In genomic region chr10:86798030-86798429, GRCh38 we compare ENCODE assay signal across 24 cellular contexts. TPM values are rescaled to one million over a fixed set of nuclear protein-coding genes. Genes with fewer than 3 reads are reported as not detected.
DNase-seq lines count a peak whose midpoint lies in the region; ATAC-seq, FAIRE-seq and TF ChIP-seq lines count a peak whose summit lies in the region.
"Had no signal": no experiment of that assay in that cellular context is flagged by ENCODE, and none has a peak within 500 bp of the region (broad histone marks: within the 10 kb centered on the region; RNA-seq: fewer than 3 reads in every experiment).

No MANE protein-coding gene starts in this region.

- no peak overlapping the region for H3K27ac Mint-ChIP-seq in natural killer cell treated with Interleukin-12 subunit alpha and Interleukin-12 subunit beta and Interleukin-15 and Interleukin-18, amount 100 ng/mL, for 72 hours
- H3K27ac Mint-ChIP-seq: activated CD8-positive, alpha-beta T cell treated with anti-CD3 and anti-CD28 coated beads for 36 hours; activated naive CD4-positive, alpha-beta T cell treated with anti-CD3 and anti-CD28 coated beads, Interleukin-2, amount 50 U/mL, for 72 hours; IgD-negative memory B cell; T-helper 17 cell had no signal

- no peak for ATAC-seq in natural killer cell treated with Interleukin-12 subunit alpha and Interleukin-12 subunit beta and Interleukin-15 and Interleukin-18, amount 100 ng/mL, for 72 hours
- ATAC-seq in HG03378 (IDR thresholded peaks at IDR 0.05; ENCODE audit: unreplicated experiment) = no peak
- ATAC-seq: activated CD8-positive, alpha-beta T cell treated with anti-CD3 and anti-CD28 coated beads for 36 hours; esophagus mucosa; T-helper 17 cell had no signal

- H3K27ac ChIP-seq in kidney (ENCODE audit: low read depth in 2 of 2, low read length in 2 of 2) (no peak overlapping the region), RWPE1 (no peak overlapping the region)
- H3K27ac ChIP-seq: SJSA1 had no signal

- no peak overlapping the region for H3K9ac ChIP-seq in kidney (ENCODE audit: low read length in 2 of 2)

- no peak for FAIRE-seq in bronchial epithelial cell (lab: Jason Lieb, UNC)
- peak; percentile 50 for FAIRE-seq in kidney (lab: Jason Lieb, UNC)

- no peaks in the 10 kb centered on the region for H3K36me3 ChIP-seq in bronchial epithelial cell (ENCODE audit: control insufficient read depth, insufficient read depth, low read length)
- H3K36me3 ChIP-seq in kidney (ENCODE audit: control insufficient read depth in 1 of 2, insufficient read depth in 2 of 2, low read length in 2 of 2) = no peaks in the 10 kb centered on the region
- H3K36me3 ChIP-seq: BE2C, SJSA1 had no signal

- in situ Hi-C loops in GM13977 (cut with MboI; ENCODE audit: low pct_unique_long_range_greater_than_20kb, low sequenced_read_pairs, unreplicated experiment) = no loop called here

- no peaks in the 10 kb centered on the region for H3K9me3 ChIP-seq in kidney (ENCODE audit: control insufficient read depth in 1 of 2, low read length in 2 of 2)
- H3K9me3 ChIP-seq: BE2C, SJSA1 had no signal

- no peak overlapping the region for H3K4me3 Mint-ChIP-seq in natural killer cell treated with Interleukin-12 subunit alpha and Interleukin-12 subunit beta and Interleukin-15 and Interleukin-18, amount 100 ng/mL, for 72 hours
- H3K4me3 Mint-ChIP-seq: activated CD8-positive, alpha-beta T cell treated with anti-CD3 and anti-CD28 coated beads for 36 hours; endodermal cell; IgD-negative memory B cell had no signal

- CTCF ChIA-PET in RWPE1 (lab: Yijun Ruan, JAX) = no interaction called here

- peak; percentile 22 for DNase-seq in A172 (ENCODE audit: low spot score)
- peak; percentile 37 for DNase-seq in HCEC 1CT
- peak; percentile 17 for DNase-seq in bronchial epithelial cell (ENCODE audit: low read depth)
- no peak for DNase-seq in kidney
- no peak for DNase-seq in natural killer cell treated with Interleukin-12 subunit alpha and Interleukin-12 subunit beta and Interleukin-15 and Interleukin-18, amount 100 ng/mL, for 72 hours (ENCODE audit: low spot score)
- no peak for DNase-seq in RWPE1 (ENCODE audit: low spot score)
- DNase-seq in GM13977 (ENCODE audit: low spot score) = no peak
- DNase-seq: 8988T; BE2C; cortex of kidney; endodermal cell; left ventricle myocardium superior; NCI-H1092 treated with DMSO at 0.1 percent for 48 hours; NCI-H187; NCI-H2171; NCI-H526; stimulated activated naive CD8-positive, alpha-beta T cell treated with anti-CD3 and anti-CD28 coated beads, Interleukin-15, amount 100 ng/mL, for 72 hours; T-helper 17 cell had no signal

- no peak overlapping the region for H3K4me3 ChIP-seq in bronchial epithelial cell (ENCODE audit: low read depth, low read length)
- no peak overlapping the region for H3K4me3 ChIP-seq in kidney (ENCODE audit: low read length in 2 of 2)
- H3K4me3 ChIP-seq: SJSA1 had no signal

- no peaks in the 10 kb centered on the region for H3K36me3 Mint-ChIP-seq in natural killer cell treated with Interleukin-12 subunit alpha and Interleukin-12 subunit beta and Interleukin-15 and Interleukin-18, amount 100 ng/mL, for 72 hours
- H3K36me3 Mint-ChIP-seq: activated naive CD4-positive, alpha-beta T cell treated with anti-CD3 and anti-CD28 coated beads, Interleukin-2, amount 50 U/mL, for 72 hours had no signal

- no peaks in the 10 kb centered on the region for H3K27me3 ChIP-seq in bronchial epithelial cell (ENCODE audit: control insufficient read depth, insufficient read depth, low read length)
- H3K27me3 ChIP-seq: BE2C, SJSA1 had no signal

- intact Hi-C loops in kidney (cut with DNase I) = no loop called here

- H3K27me3 Mint-ChIP-seq in natural killer cell treated with Interleukin-12 subunit alpha and Interleukin-12 subunit beta and Interleukin-15 and Interleukin-18, amount 100 ng/mL, for 72 hours = no peaks in the 10 kb centered on the region
- H3K27me3 Mint-ChIP-seq: activated CD8-positive, alpha-beta T cell treated with anti-CD3 and anti-CD28 coated beads for 36 hours; IgD-negative memory B cell; stimulated activated naive CD8-positive, alpha-beta T cell treated with anti-CD3 and anti-CD28 coated beads, Interleukin-15, amount 100 ng/mL, for 72 hours; T-helper 17 cell had no signal

- no peaks in the 10 kb centered on the region for H3K9me3 Mint-ChIP-seq in natural killer cell treated with Interleukin-12 subunit alpha and Interleukin-12 subunit beta and Interleukin-15 and Interleukin-18, amount 100 ng/mL, for 72 hours
- H3K9me3 Mint-ChIP-seq: activated CD8-positive, alpha-beta T cell treated with anti-CD3 and anti-CD28 coated beads for 36 hours; activated naive CD4-positive, alpha-beta T cell treated with anti-CD3 and anti-CD28 coated beads, Interleukin-2, amount 50 U/mL, for 72 hours; endodermal cell; IgD-negative memory B cell; stimulated activated naive CD8-positive, alpha-beta T cell treated with anti-CD3 and anti-CD28 coated beads, Interleukin-15, amount 100 ng/mL, for 72 hours had no signal

- TF ChIP-seq CTCF in bronchial epithelial cell (IDR thresholded peaks at IDR 0.05; ENCODE audit: insufficient read depth, low read length, severe bottlenecking) (no peak), kidney (IDR thresholded peaks at IDR 0.05; ENCODE audit: borderline replicate concordance, extremely low read depth, insufficient read depth) (no peak), RWPE1 (conservative IDR thresholded peaks at IDR 0.05; ENCODE audit: low read depth) (no peak), GM13977 (IDR thresholded peaks at IDR 0.05; ENCODE audit: extremely low read depth, insufficient read depth, missing control alignments) (no peak)

- H3K4me1 Mint-ChIP-seq in natural killer cell treated with Interleukin-12 subunit alpha and Interleukin-12 subunit beta and Interleukin-15 and Interleukin-18, amount 100 ng/mL, for 72 hours (ENCODE audit: low read depth in 2 of 2) = peaks cover 7 to 12% of the 10 kb centered on the region in 2 donors

- peaks cover 0 to 4% of the 10 kb centered on the region in 2 donors for H3K4me1 ChIP-seq in kidney (ENCODE audit: control insufficient read depth in 1 of 2, insufficient read depth in 1 of 2, low read depth in 1 of 2, low read length in 2 of 2)
- H3K4me1 ChIP-seq: BE2C had no signal

- POLR2A ChIA-PET in RWPE1 (lab: Yijun Ruan, JAX; ENCODE audit: low non-redundant PET) = no interaction called here

RNA-seq across cellular contexts. Expression of gene BMPR1A, which starts 41.6 kb away (rescaled TPM):
- 50.1 and 57.2 TPM in 2 replicates for total RNA-seq in A172 (2014; rRNA removed; shearing (Covaris generic))
- 29.6 and 32.6 TPM in 2 replicates for total RNA-seq in bronchial epithelial cell
- total RNA-seq in kidney = 37.4 TPM
- 7.9 TPM for polyA plus RNA-seq in kidney (ENCODE audit: insufficient read depth, low read depth, low replicate concordance)
- total RNA-seq in natural killer cell treated with Interleukin-12 subunit alpha and Interleukin-12 subunit beta and Interleukin-15 and Interleukin-18, amount 100 ng/mL, for 72 hours = 10 to 100 TPM in 1 of 2 donors, 1 to 10 TPM in 1; 8.2 to 11.5 TPM

Comparison
In these comparisons a context has a peak if more than half of its experiments do, and no peak if none do; other contexts are left out.
1. DNase-seq: peak in A172 (single experiment), HCEC 1CT (single experiment) and bronchial epithelial cell (single experiment); none in kidney (single experiment), natural killer cell treated with Interleukin-12 subunit alpha and Interleukin-12 subunit beta and Interleukin-15 and Interleukin-18, amount 100 ng/mL, for 72 hours (single experiment), RWPE1 (single experiment) and GM13977 (single experiment).